1 cellular context compared by ENCODE assay signal in the genomic region with DNA sequence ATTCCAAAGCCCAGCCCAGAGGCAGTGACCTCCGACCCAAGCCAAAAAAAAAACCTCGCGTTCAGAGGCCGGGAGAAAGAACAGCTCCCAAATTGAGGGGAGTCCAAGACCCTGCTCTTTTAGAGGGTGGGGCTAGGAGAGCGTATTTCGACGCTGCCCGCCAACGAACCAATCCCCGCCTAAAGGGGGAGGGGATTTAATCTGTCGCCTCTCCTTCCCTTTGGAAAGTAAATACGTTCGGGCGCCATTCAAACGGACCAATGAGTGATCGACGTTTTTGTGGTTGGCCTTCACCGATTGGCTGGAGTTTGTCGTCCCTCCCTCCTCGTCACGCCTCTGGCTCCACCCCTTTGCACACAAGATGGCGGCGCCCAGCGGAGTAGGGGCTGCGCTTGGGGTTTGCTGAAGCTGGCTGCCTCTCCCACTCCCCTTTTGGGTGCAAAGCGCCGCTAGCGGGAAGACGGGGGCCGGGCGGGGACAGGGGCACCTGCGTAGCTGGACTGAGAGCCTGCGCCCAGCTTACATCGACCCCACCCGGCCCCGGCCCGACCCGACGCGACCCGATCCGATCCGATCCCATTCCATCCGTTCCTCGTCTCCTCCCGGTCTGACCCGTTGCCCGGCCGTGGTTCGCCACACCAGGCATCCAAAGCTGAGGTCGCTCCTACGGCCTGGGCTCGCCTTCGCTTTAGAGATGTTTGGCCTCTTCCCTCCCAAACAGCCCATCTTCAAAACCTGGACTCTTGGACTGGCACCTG.
A peak's percentile ranks its signal among the peaks of the same experiment; 100 is the strongest.
TF ChIP-seq lines count a peak whose summit lies in the region.

A gene (plus strand): TSS at position 355 of the 758 bp plus-strand sequence. CDS start 596 bp downstream, outside the sequence.

TF ChIP-seq in K562, 482 proteins besides CTCF, POLR2A, EP300 and RAD21 (continued from another document and continues in another):
- TF ChIP-seq KDM5B (IDR thresholded peaks at IDR 0.05; ENCODE audit: insufficient replicate concordance, low read depth, low read length), result peak; percentile 72
- TF ChIP-seq CREM (IDR thresholded peaks at IDR 0.05; ENCODE audit: low read depth), result peak; percentile 92
- TF ChIP-seq MAZ (CRISPR knock-in tag; conservative IDR thresholded peaks at IDR 0.05 in 1 of 2, IDR thresholded peaks at IDR 0.05 in 1 of 2), result peak in 1 of 2 experiments; percentile 20; a peak in 1 of 4 replicates
- TF ChIP-seq TAL1 (IDR thresholded peaks at IDR 0.05), result no peak
- peak; percentile 33 for TF ChIP-seq MEIS2 (IDR thresholded peaks at IDR 0.05; ENCODE audit: partially characterized antibody)
- TF ChIP-seq ASH1L (IDR thresholded peaks at IDR 0.05; ENCODE audit: borderline replicate concordance, low read depth, partially characterized antibody), result peak; percentile 90
- peak; percentile 19; the same call in 1 of the 2 replicates for TF ChIP-seq KAT8 (IDR thresholded peaks at IDR 0.05; ENCODE audit: low read depth)
- peak; percentile 91 for TF ChIP-seq CREB1 (IDR thresholded peaks at IDR 0.05)
- peak; percentile 88 for TF ChIP-seq CREB1 (CRISPR knock-in tag; IDR thresholded peaks at IDR 0.05)
- peak; percentile 88 for TF ChIP-seq PHF20 (IDR thresholded peaks at IDR 0.05; ENCODE audit: partially characterized antibody)
- TF ChIP-seq, protein P1, sequence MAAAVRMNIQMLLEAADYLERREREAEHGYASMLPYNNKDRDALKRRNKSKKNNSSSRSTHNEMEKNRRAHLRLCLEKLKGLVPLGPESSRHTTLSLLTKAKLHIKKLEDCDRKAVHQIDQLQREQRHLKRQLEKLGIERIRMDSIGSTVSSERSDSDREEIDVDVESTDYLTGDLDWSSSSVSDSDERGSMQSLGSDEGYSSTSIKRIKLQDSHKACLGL (CRISPR knock-in tag; IDR thresholded peaks at IDR 0.05; ENCODE audit: borderline replicate concordance, poor library complexity, severe bottlenecking), result peak; percentile 75
- no peak for TF ChIP-seq ZNF133 (CRISPR knock-in tag; IDR thresholded peaks at IDR 0.05)
- 0 out of 4 replicates have a peak, but pooled peaks of 1 of the 2 experiments have one; percentile 20 for TF ChIP-seq TRIM24 (IDR thresholded peaks at IDR 0.05)
- TF ChIP-seq FOXM1 (IDR thresholded peaks at IDR 0.05; ENCODE audit: low read depth), result peak; percentile 100
- peak; percentile 100 for TF ChIP-seq FOXM1 (CRISPR knock-in tag; IDR thresholded peaks at IDR 0.05; ENCODE audit: low read depth)
- peak; percentile 98 for TF ChIP-seq MYBL2 (IDR thresholded peaks at IDR 0.05; ENCODE audit: low read depth)
- TF ChIP-seq MYBL2 (CRISPR knock-in tag; IDR thresholded peaks at IDR 0.05; ENCODE audit: borderline replicate concordance), result peak; percentile 90; the same call in 1 of the 2 replicates
- no peak for TF ChIP-seq ZNF253 (CRISPR knock-in tag; conservative IDR thresholded peaks at IDR 0.05)
- peak; percentile 25; the same call in 1 of the 2 replicates for TF ChIP-seq TOE1 (IDR thresholded peaks at IDR 0.05; ENCODE audit: borderline replicate concordance)
- no peak for TF ChIP-seq TOE1 (CRISPR knock-in tag; IDR thresholded peaks at IDR 0.05; ENCODE audit: borderline replicate concordance, low read depth)
- TF ChIP-seq NFRKB (IDR thresholded peaks at IDR 0.05; ENCODE audit: low read depth), result 0 out of 2 replicates have a peak, but pooled peaks have one; percentile 15
- no peak for TF ChIP-seq CSDE1 (IDR thresholded peaks at IDR 0.05)
- TF ChIP-seq FOXK2 (conservative IDR thresholded peaks at IDR 0.05 in 1 of 2, IDR thresholded peaks at IDR 0.05 in 1 of 2; ENCODE audit: low read depth in 2 of 2), result peak; percentile 89 to 91
- TF ChIP-seq CXXC5 (CRISPR knock-in tag; IDR thresholded peaks at IDR 0.05), result peak; percentile 93
- TF ChIP-seq CHD2 (IDR thresholded peaks at IDR 0.05; ENCODE audit: low read depth, low read length), result peak; percentile 68; the same call in 1 of the 2 replicates
- TF ChIP-seq MXI1 (IDR thresholded peaks at IDR 0.05; ENCODE audit: low read depth, low read length), result peak; percentile 36; the same call in 1 of the 2 replicates
- no peak for TF ChIP-seq PRMT5 (CRISPR knock-in tag; IDR thresholded peaks at IDR 0.05)
- TF ChIP-seq TAF9B (IDR thresholded peaks at IDR 0.05; ENCODE audit: partially characterized antibody), result no peak
- TF ChIP-seq, protein P2, sequence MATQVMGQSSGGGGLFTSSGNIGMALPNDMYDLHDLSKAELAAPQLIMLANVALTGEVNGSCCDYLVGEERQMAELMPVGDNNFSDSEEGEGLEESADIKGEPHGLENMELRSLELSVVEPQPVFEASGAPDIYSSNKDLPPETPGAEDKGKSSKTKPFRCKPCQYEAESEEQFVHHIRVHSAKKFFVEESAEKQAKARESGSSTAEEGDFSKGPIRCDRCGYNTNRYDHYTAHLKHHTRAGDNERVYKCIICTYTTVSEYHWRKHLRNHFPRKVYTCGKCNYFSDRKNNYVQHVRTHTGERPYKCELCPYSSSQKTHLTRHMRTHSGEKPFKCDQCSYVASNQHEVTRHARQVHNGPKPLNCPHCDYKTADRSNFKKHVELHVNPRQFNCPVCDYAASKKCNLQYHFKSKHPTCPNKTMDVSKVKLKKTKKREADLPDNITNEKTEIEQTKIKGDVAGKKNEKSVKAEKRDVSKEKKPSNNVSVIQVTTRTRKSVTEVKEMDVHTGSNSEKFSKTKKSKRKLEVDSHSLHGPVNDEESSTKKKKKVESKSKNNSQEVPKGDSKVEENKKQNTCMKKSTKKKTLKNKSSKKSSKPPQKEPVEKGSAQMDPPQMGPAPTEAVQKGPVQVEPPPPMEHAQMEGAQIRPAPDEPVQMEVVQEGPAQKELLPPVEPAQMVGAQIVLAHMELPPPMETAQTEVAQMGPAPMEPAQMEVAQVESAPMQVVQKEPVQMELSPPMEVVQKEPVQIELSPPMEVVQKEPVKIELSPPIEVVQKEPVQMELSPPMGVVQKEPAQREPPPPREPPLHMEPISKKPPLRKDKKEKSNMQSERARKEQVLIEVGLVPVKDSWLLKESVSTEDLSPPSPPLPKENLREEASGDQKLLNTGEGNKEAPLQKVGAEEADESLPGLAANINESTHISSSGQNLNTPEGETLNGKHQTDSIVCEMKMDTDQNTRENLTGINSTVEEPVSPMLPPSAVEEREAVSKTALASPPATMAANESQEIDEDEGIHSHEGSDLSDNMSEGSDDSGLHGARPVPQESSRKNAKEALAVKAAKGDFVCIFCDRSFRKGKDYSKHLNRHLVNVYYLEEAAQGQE (CRISPR knock-in tag; IDR thresholded peaks at IDR 0.05; ENCODE audit: low read depth), result 0 out of 2 replicates have a peak, but pooled peaks have one; percentile 34
- TF ChIP-seq ZNF354B (CRISPR knock-in tag; IDR thresholded peaks at IDR 0.05), result no peak
- TF ChIP-seq TAF1 (IDR thresholded peaks at IDR 0.05; ENCODE audit: control insufficient read depth, extremely low read depth, insufficient read depth, low read length, severe bottlenecking), result peak; percentile 96
- peak; percentile 92 for TF ChIP-seq ZNF384 (IDR thresholded peaks at IDR 0.05; ENCODE audit: low read depth, low read length)
- peak; percentile 49; the same call in 1 of the 2 replicates for TF ChIP-seq NFIC (IDR thresholded peaks at IDR 0.05)
- peak in 1 of 2 experiments; percentile 39; a peak in 1 of 4 replicates for TF ChIP-seq TEAD1 (CRISPR knock-in tag; IDR thresholded peaks at IDR 0.05)
- TF ChIP-seq SMARCC2 (IDR thresholded peaks at IDR 0.05; ENCODE audit: low read depth), result no peak
- TF ChIP-seq, protein P3, sequence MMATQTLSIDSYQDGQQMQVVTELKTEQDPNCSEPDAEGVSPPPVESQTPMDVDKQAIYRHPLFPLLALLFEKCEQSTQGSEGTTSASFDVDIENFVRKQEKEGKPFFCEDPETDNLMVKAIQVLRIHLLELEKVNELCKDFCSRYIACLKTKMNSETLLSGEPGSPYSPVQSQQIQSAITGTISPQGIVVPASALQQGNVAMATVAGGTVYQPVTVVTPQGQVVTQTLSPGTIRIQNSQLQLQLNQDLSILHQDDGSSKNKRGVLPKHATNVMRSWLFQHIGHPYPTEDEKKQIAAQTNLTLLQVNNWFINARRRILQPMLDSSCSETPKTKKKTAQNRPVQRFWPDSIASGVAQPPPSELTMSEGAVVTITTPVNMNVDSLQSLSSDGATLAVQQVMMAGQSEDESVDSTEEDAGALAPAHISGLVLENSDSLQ (IDR thresholded peaks at IDR 0.05), result peak; percentile 81
- TF ChIP-seq ESRRB (CRISPR knock-in tag; IDR thresholded peaks at IDR 0.05; ENCODE audit: borderline replicate concordance), result no peak
- no peak for TF ChIP-seq HOXB6 (CRISPR knock-in tag; IDR thresholded peaks at IDR 0.05; ENCODE audit: borderline replicate concordance)
- peak; percentile 56 for TF ChIP-seq GABPB1 (CRISPR knock-in tag; IDR thresholded peaks at IDR 0.05)
- TF ChIP-seq BRD4 (IDR thresholded peaks at IDR 0.05), result peak; percentile 74; the same call in 1 of the 2 replicates
- peak; percentile 96 for TF ChIP-seq ZBTB7A (IDR thresholded peaks at IDR 0.05; ENCODE audit: borderline replicate concordance, control insufficient read depth, low read depth, low read length)
- peak; percentile 44; the same call in 1 of the 2 replicates for TF ChIP-seq JUND (IDR thresholded peaks at IDR 0.05; ENCODE audit: borderline replicate concordance, low read depth, low read length)
- no peak for TF ChIP-seq JUND (tag; IDR thresholded peaks at IDR 0.05; ENCODE audit: borderline replicate concordance, low read depth, low read length)
- TF ChIP-seq, protein P4, sequence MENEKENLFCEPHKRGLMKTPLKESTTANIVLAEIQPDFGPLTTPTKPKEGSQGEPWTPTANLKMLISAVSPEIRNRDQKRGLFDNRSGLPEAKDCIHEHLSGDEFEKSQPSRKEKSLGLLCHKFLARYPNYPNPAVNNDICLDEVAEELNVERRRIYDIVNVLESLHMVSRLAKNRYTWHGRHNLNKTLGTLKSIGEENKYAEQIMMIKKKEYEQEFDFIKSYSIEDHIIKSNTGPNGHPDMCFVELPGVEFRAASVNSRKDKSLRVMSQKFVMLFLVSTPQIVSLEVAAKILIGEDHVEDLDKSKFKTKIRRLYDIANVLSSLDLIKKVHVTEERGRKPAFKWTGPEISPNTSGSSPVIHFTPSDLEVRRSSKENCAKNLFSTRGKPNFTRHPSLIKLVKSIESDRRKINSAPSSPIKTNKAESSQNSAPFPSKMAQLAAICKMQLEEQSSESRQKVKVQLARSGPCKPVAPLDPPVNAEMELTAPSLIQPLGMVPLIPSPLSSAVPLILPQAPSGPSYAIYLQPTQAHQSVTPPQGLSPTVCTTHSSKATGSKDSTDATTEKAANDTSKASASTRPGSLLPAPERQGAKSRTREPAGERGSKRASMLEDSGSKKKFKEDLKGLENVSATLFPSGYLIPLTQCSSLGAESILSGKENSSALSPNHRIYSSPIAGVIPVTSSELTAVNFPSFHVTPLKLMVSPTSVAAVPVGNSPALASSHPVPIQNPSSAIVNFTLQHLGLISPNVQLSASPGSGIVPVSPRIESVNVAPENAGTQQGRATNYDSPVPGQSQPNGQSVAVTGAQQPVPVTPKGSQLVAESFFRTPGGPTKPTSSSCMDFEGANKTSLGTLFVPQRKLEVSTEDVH (IDR thresholded peaks at IDR 0.05; ENCODE audit: low read depth, partially characterized antibody), result no peak
- TF ChIP-seq, protein P5, sequence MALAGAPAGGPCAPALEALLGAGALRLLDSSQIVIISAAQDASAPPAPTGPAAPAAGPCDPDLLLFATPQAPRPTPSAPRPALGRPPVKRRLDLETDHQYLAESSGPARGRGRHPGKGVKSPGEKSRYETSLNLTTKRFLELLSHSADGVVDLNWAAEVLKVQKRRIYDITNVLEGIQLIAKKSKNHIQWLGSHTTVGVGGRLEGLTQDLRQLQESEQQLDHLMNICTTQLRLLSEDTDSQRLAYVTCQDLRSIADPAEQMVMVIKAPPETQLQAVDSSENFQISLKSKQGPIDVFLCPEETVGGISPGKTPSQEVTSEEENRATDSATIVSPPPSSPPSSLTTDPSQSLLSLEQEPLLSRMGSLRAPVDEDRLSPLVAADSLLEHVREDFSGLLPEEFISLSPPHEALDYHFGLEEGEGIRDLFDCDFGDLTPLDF (CRISPR knock-in tag; IDR thresholded peaks at IDR 0.05), result 0 out of 2 replicates have a peak, but pooled peaks have one; percentile 41
- TF ChIP-seq, protein P6, sequence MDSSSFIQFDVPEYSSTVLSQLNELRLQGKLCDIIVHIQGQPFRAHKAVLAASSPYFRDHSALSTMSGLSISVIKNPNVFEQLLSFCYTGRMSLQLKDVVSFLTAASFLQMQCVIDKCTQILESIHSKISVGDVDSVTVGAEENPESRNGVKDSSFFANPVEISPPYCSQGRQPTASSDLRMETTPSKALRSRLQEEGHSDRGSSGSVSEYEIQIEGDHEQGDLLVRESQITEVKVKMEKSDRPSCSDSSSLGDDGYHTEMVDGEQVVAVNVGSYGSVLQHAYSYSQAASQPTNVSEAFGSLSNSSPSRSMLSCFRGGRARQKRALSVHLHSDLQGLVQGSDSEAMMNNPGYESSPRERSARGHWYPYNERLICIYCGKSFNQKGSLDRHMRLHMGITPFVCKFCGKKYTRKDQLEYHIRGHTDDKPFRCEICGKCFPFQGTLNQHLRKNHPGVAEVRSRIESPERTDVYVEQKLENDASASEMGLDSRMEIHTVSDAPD (CRISPR knock-in tag; IDR thresholded peaks at IDR 0.05), result no peak
- TF ChIP-seq, protein P7, sequence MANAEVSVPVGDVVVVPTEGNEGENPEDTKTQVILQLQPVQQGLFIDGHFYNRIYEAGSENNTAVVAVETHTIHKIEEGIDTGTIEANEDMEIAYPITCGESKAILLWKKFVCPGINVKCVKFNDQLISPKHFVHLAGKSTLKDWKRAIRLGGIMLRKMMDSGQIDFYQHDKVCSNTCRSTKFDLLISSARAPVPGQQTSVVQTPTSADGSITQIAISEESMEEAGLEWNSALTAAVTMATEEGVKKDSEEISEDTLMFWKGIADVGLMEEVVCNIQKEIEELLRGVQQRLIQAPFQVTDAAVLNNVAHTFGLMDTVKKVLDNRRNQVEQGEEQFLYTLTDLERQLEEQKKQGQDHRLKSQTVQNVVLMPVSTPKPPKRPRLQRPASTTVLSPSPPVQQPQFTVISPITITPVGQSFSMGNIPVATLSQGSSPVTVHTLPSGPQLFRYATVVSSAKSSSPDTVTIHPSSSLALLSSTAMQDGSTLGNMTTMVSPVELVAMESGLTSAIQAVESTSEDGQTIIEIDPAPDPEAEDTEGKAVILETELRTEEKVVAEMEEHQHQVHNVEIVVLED (CRISPR knock-in tag; IDR thresholded peaks at IDR 0.05), result no peak
- no peak for TF ChIP-seq HNRNPH1 (optimal IDR thresholded peaks at IDR 0.05; ENCODE audit: low read depth, low read length)
- TF ChIP-seq SRF (CRISPR knock-in tag; IDR thresholded peaks at IDR 0.05), result peak in 1 of 2 experiments; percentile 28; a peak in 1 of 4 replicates
- peak; percentile 57 for TF ChIP-seq HCFC1 (IDR thresholded peaks at IDR 0.05; ENCODE audit: low read depth, low read length)
- peak in 1 of 2 experiments; percentile 24; a peak in 1 of 4 replicates for TF ChIP-seq RCOR1 (IDR thresholded peaks at IDR 0.05; ENCODE audit: borderline replicate concordance in 1 of 2, low read depth in 2 of 2, low read length in 2 of 2)
- TF ChIP-seq NONO (IDR thresholded peaks at IDR 0.05; ENCODE audit: low read depth in 2 of 2, low read length in 1 of 2), result no peak
- TF ChIP-seq CC2D1A (IDR thresholded peaks at IDR 0.05), result peak; percentile 69; the same call in 1 of the 2 replicates
